In genomic region chr2:19359021-19359357, GRCh38 we compare ENCODE assay signal across 9 cellular contexts. TPM values are rescaled to one million over a fixed set of nuclear protein-coding genes. Genes with fewer than 3 reads are reported as not detected.
DNase-seq lines count a peak whose midpoint lies in the region; ATAC-seq and TF ChIP-seq lines count a peak whose summit lies in the region.
"Had no signal": no experiment of that assay in that cellular context is flagged by ENCODE, and none has a peak within 500 bp of the region (broad histone marks: within the 10 kb centered on the region; RNA-seq: fewer than 3 reads in every experiment).

No MANE protein-coding gene starts in this region.

- ATAC-seq in effector memory CD8-positive, alpha-beta T cell (replicated peaks), result no peak
- ATAC-seq in naive thymus-derived CD4-positive, alpha-beta T cell, result no peak
- ATAC-seq in upper lobe of left lung (ENCODE audit: low FRiP score in 2 of 2), result no peak
- no peak for ATAC-seq in HG03354 (IDR thresholded peaks at IDR 0.05; ENCODE audit: poor library complexity, severe bottlenecking, unreplicated experiment)
- ATAC-seq in HG03469 (IDR thresholded peaks at IDR 0.05; ENCODE audit: unreplicated experiment), result no peak
- no peak for ATAC-seq in GM18517 (IDR thresholded peaks at IDR 0.05; ENCODE audit: unreplicated experiment)

- H3K4me1 Mint-ChIP-seq in MCF 10A (ENCODE audit: insufficient read depth, unreplicated experiment), result peaks cover 6% of the 10 kb centered on the region
- peaks cover 38 to 47% of the 10 kb centered on the region in 2 donors for H3K4me1 Mint-ChIP-seq in effector memory CD8-positive, alpha-beta T cell (ENCODE audit: low read depth in 2 of 2)
- H3K4me1 Mint-ChIP-seq in naive thymus-derived CD4-positive, alpha-beta T cell, result peaks cover 41 to 62% (median 57%) of the 10 kb centered on the region in 7 donors

- no peak for TF ChIP-seq EP300 in upper lobe of left lung (IDR thresholded peaks at IDR 0.05)

- no peaks in the 10 kb centered on the region for H3K36me3 ChIP-seq in breast epithelium
- H3K36me3 ChIP-seq in naive thymus-derived CD4-positive, alpha-beta T cell (ENCODE audit: control insufficient read depth in 2 of 3, insufficient read depth in 3 of 3, low read length in 3 of 3), result no peaks in the 10 kb centered on the region
- H3K36me3 ChIP-seq in upper lobe of left lung, result no peaks in the 10 kb centered on the region

- peak overlapping the region; percentile 74 to 92 for H3K27ac ChIP-seq in breast epithelium
- H3K27ac ChIP-seq in naive thymus-derived CD4-positive, alpha-beta T cell (ENCODE audit: low read depth, low read length), result no peak overlapping the region
- peak overlapping the region in 3 of 4 donors; percentile 58 to 80 (median 73) for H3K27ac ChIP-seq in upper lobe of left lung

- WGBS in upper lobe of left lung, 2 donors, result 16 to 21% methylated on average over 11 to 14 of the region's 14 CpGs

- TF ChIP-seq CTCF in breast epithelium (IDR thresholded peaks at IDR 0.05) (no peak), MCF 10A (IDR thresholded peaks at IDR 0.05; ENCODE audit: unreplicated experiment) (no peak), upper lobe of left lung (IDR thresholded peaks at IDR 0.05) (no peak)

- H3K27me3 Mint-ChIP-seq in MCF 10A (ENCODE audit: insufficient read depth, unreplicated experiment), result no peaks in the 10 kb centered on the region
- H3K27me3 Mint-ChIP-seq in effector memory CD8-positive, alpha-beta T cell, result peaks cover 59 to 83% of the 10 kb centered on the region in 2 donors
- H3K27me3 Mint-ChIP-seq in naive thymus-derived CD4-positive, alpha-beta T cell, result peaks cover 76 to 100% (median 76%) of the 10 kb centered on the region in 5 donors

- H3K4me3 Mint-ChIP-seq in MCF 10A (ENCODE audit: unreplicated experiment), result no peak overlapping the region
- H3K4me3 Mint-ChIP-seq in effector memory CD8-positive, alpha-beta T cell, result peak overlapping the region; percentile 63 to 78
- H3K4me3 Mint-ChIP-seq in naive thymus-derived CD4-positive, alpha-beta T cell, result peak overlapping the region in 9 of 10 donors; percentile 12 to 74 (median 45)

- peaks cover 0 to 36% of the 10 kb centered on the region in 2 donors for H3K27me3 ChIP-seq in breast epithelium
- peaks cover 19 to 62% of the 10 kb centered on the region in 2 donors for H3K27me3 ChIP-seq in naive thymus-derived CD4-positive, alpha-beta T cell (ENCODE audit: control insufficient read depth in 2 of 2, insufficient read depth in 2 of 2, low read length in 2 of 2)
- H3K27me3 ChIP-seq in upper lobe of left lung, result peaks cover 0 to 50% (median 30%) of the 10 kb centered on the region in 4 donors

- TF ChIP-seq POLR2A in breast epithelium (IDR thresholded peaks at IDR 0.05), result no peak
- TF ChIP-seq POLR2A in upper lobe of left lung (IDR thresholded peaks at IDR 0.05), result no peak

- CTCF ChIA-PET in MCF 10A (lab: Yijun Ruan, JAX), result interaction anchor here (0.6 to 3.8 kb wide), 6 partner anchors 32 to 1180 kb away, joined by 3 to 26 read pairs (median 3); no protein-coding TSS in a partner anchor
- CTCF ChIA-PET in naive thymus-derived CD4-positive, alpha-beta T cell (lab: Charles Lee), result no interaction called here

- no peaks in the 10 kb centered on the region for H3K9me3 Mint-ChIP-seq in MCF 10A (ENCODE audit: unreplicated experiment)
- H3K9me3 Mint-ChIP-seq in effector memory CD8-positive, alpha-beta T cell, result no peaks in the 10 kb centered on the region
- peaks cover 0 to 5% (median 0%) of the 10 kb centered on the region in 11 donors for H3K9me3 Mint-ChIP-seq in naive thymus-derived CD4-positive, alpha-beta T cell

- POLR2A ChIA-PET in MCF 10A (lab: Yijun Ruan, JAX), result interaction anchor here (1.3 to 3.2 kb wide), 2 partner anchors 11 to 609 kb away, joined by 4 to 19 read pairs; no protein-coding TSS in a partner anchor
- POLR2A ChIA-PET in naive thymus-derived CD4-positive, alpha-beta T cell (lab: Charles Lee), result interaction anchor here (2.8 to 4.0 kb wide), 2 partner anchors 8 to 12 kb away, joined by 19 to 27 read pairs; no protein-coding TSS in a partner anchor

- H3K4me1 ChIP-seq in breast epithelium (no peaks in the 10 kb centered on the region), upper lobe of left lung (peaks cover 29 to 61% (median 44%) of the 10 kb centered on the region in 4 donors)
- H3K4me1 ChIP-seq in naive thymus-derived CD4-positive, alpha-beta T cell (ENCODE audit: control insufficient read depth in 2 of 2, insufficient read depth in 2 of 2, low read length in 2 of 2), result peaks cover 7 to 38% of the 10 kb centered on the region in 2 donors

- peak overlapping the region; percentile 59 to 80 (median 71) for H3K4me3 ChIP-seq in breast epithelium
- H3K4me3 ChIP-seq in naive thymus-derived CD4-positive, alpha-beta T cell (ENCODE audit: low read length), result no peak overlapping the region
- peak overlapping the region in 3 of 4 donors; percentile 50 to 63 (median 62) for H3K4me3 ChIP-seq in upper lobe of left lung

- BruUV-seq in MCF 10A (replicated peaks; lab: Mats Ljungman, UMichigan), result no TSS peak

- H3K9me3 ChIP-seq in breast epithelium (no peaks in the 10 kb centered on the region), upper lobe of left lung (no peaks in the 10 kb centered on the region)
- H3K9me3 ChIP-seq in naive thymus-derived CD4-positive, alpha-beta T cell (ENCODE audit: control insufficient read depth in 2 of 3, low read length in 3 of 3), result no peaks in the 10 kb centered on the region

- H3K36me3 Mint-ChIP-seq in MCF 10A (ENCODE audit: insufficient read depth, unreplicated experiment), result no peaks in the 10 kb centered on the region
- H3K36me3 Mint-ChIP-seq in effector memory CD8-positive, alpha-beta T cell (ENCODE audit: insufficient read depth), result peaks cover 30% of the 10 kb centered on the region
- H3K36me3 Mint-ChIP-seq in naive thymus-derived CD4-positive, alpha-beta T cell, result peaks cover 0 to 2% (median 0%) of the 10 kb centered on the region in 5 donors

- intact Hi-C loops in breast epithelium (cut with DNase I; ENCODE audit: low total_unique reads) (no loop called here), MCF 10A (cut with micrococcal nuclease) (no loop called here)
- intact Hi-C loops in naive thymus-derived CD4-positive, alpha-beta T cell (cut with micrococcal nuclease), result loop anchor here in 1 of 2 donors (10.0 kb wide), 1 partner anchor 1824 kb away; no protein-coding TSS in a partner anchor

- no peak overlapping the region for H3K27ac Mint-ChIP-seq in MCF 10A (ENCODE audit: low read depth, unreplicated experiment)
- H3K27ac Mint-ChIP-seq in effector memory CD8-positive, alpha-beta T cell, result no peak overlapping the region
- no peak overlapping the region for H3K27ac Mint-ChIP-seq in naive thymus-derived CD4-positive, alpha-beta T cell

- DNase-seq in breast epithelium (ENCODE audit: low spot score in 2 of 2) (no peak), MCF 10A (ENCODE audit: unreplicated experiment) (no peak), upper lobe of left lung (no peak)
- no peak for DNase-seq in effector memory CD8-positive, alpha-beta T cell
- DNase-seq in naive thymus-derived CD4-positive, alpha-beta T cell, result no peak

RNA-seq across cellular contexts. Expression of gene OSR1, which starts 0.6 kb away (rescaled TPM):
- total RNA-seq in breast epithelium, result 10 to 100 TPM; 18.7 to 40.0 (median 34.1) TPM
- total RNA-seq in MCF 10A (2022), result 0.61 and 1.3 TPM in 2 replicates
- not detected for total RNA-seq in naive thymus-derived CD4-positive, alpha-beta T cell
- polyA plus RNA-seq in naive thymus-derived CD4-positive, alpha-beta T cell, result not detected
- 10 to 100 TPM in 2 of 6 donors, 1 to 10 TPM in 4; 3.2 to 19.4 (median 7.5) TPM for total RNA-seq in upper lobe of left lung
- total RNA-seq: OCI-LY7 had no signal
